ENCODE assay signal across 16 cellular contexts in genomic region chr12:54040148-54040494, GRCh38. TPM values are rescaled to one million over a fixed set of nuclear protein-coding genes. Genes with fewer than 3 reads are reported as not detected.
DNase-seq lines count a peak whose midpoint lies in the region; ATAC-seq, FAIRE-seq and TF ChIP-seq lines count a peak whose summit lies in the region.
"Had no signal": no experiment of that assay in that cellular context is flagged by ENCODE, and none has a peak within 500 bp of the region (broad histone marks: within the 10 kb centered on the region; RNA-seq: fewer than 3 reads in every experiment).

No MANE protein-coding gene starts in this region.

- no peaks in the 10 kb centered on the region for H3K27me3 ChIP-seq in GM23248 (replicated peaks; ENCODE audit: insufficient read depth)
- H3K27me3 ChIP-seq in SJCRH30 = no peaks in the 10 kb centered on the region
- peaks cover 86% of the 10 kb centered on the region for H3K27me3 ChIP-seq in lower lobe of right lung (ENCODE audit: low read depth)

- peaks cover 39% of the 10 kb centered on the region for H3K79me2 ChIP-seq in GM23248 (ENCODE audit: insufficient read depth)

- H3K27me3 Mint-ChIP-seq in mesothelial cell of epicardium (ENCODE audit: low read depth) = peaks cover 6% of the 10 kb centered on the region

- H3K9ac ChIP-seq in GM23248 = no peak overlapping the region

- H3F3A ChIP-seq in GM23248 (ENCODE audit: insufficient read depth) = no peaks in the 10 kb centered on the region

- DNase-seq in A549 (ENCODE audit: low read depth in 1 of 2, low spot score in 1 of 2) (peak; percentile 52 to 57), GM23248 (peak; percentile 39), SJCRH30 (peak; percentile 76 to 94), mesothelial cell of epicardium (ENCODE audit: low spot score in 2 of 2, unreplicated experiment in 2 of 2) (peak in 1 of 2 experiments; percentile 67), medulla oblongata (ENCODE audit: extremely low spot score) (no peak), lower lobe of right lung (no peak), epidermal melanocyte (ENCODE audit: insufficient read length, low spot score) (no peak)
- DNase-seq: effector memory CD8-positive, alpha-beta T cell; head of caudate nucleus; left ventricle myocardium inferior; NCI-H187; pancreas; T-helper 1 cell; uterus had no signal

- intact Hi-C loops in lower lobe of right lung (cut with DNase I) = no loop called here

- no peaks in the 10 kb centered on the region for H3K9me2 ChIP-seq in GM23248 (ENCODE audit: insufficient read depth)

- H3K4me3 ChIP-seq in A549 (no peak overlapping the region), GM23248 (no peak overlapping the region), SJCRH30 (peak overlapping the region; percentile 54), lower lobe of right lung (no peak overlapping the region)
- H3K4me3 ChIP-seq: left ventricle myocardium inferior, pancreas, uterus had no signal

- POLR2A ChIA-PET in A549 (lab: Yijun Ruan, JAX) = no interaction called here

- no peak overlapping the region for H3K27ac ChIP-seq in A549
- H3K27ac ChIP-seq in GM23248 = no peak overlapping the region
- H3K27ac ChIP-seq in SJCRH30 = no peak overlapping the region
- H3K27ac ChIP-seq in lower lobe of right lung = no peak overlapping the region
- H3K27ac ChIP-seq: left ventricle myocardium inferior, pancreas had no signal

- CTCF ChIA-PET in A549 (lab: Yijun Ruan, JAX) = interaction anchor here (1.4 to 27.9 kb wide), 6 partner anchors 11 to 175 kb away, joined by 3 to 476 read pairs (median 6); partner anchors contain the start of gene SMUG1

- H3K27ac Mint-ChIP-seq in mesothelial cell of epicardium = peak overlapping the region; percentile 98
- H3K27ac Mint-ChIP-seq: activated T-helper 2 cell treated with anti-CD3 and anti-CD28 coated beads, Interferon-gamma antibody, Interleukin-2, Interleukin-4, amounts not matched to agents 10 μg/mL and 5 μg/mL and 100 μg/mL, durations not matched to agents 14 hours and 24 hours and 36 hours; effector memory CD8-positive, alpha-beta T cell had no signal

- H3K9me3 ChIP-seq in A549 (no peaks in the 10 kb centered on the region), GM23248 (ENCODE audit: low read depth) (no peaks in the 10 kb centered on the region), SJCRH30 (replicated peaks) (no peaks in the 10 kb centered on the region), lower lobe of right lung (no peaks in the 10 kb centered on the region)
- H3K9me3 ChIP-seq: left ventricle myocardium inferior, pancreas, uterus had no signal

- H3K4me3 Mint-ChIP-seq in mesothelial cell of epicardium = peak overlapping the region; percentile 81
- H3K4me3 Mint-ChIP-seq: effector memory CD8-positive, alpha-beta T cell had no signal

- no peak for TF ChIP-seq EP300 in A549 (IDR thresholded peaks at IDR 0.05)

- FAIRE-seq in A549 (lab: Jason Lieb, UNC) = no peak
- FAIRE-seq: pancreas had no signal

- ATAC-seq in A549 (peak in 1 of 2 experiments; percentile 65; a peak in 3 of 6 replicates), GM18520 (IDR thresholded peaks at IDR 0.05; ENCODE audit: unreplicated experiment) (no peak), lower lobe of right lung (no peak)
- ATAC-seq: effector memory CD8-positive, alpha-beta T cell had no signal

- H4K20me1 ChIP-seq in GM23248 (ENCODE audit: insufficient read depth) = no peaks in the 10 kb centered on the region

- WGBS in A549 (ENCODE audit: missing lambda C conversion rate) = 75% methylated on average over 4 of the region's 4 CpGs
- WGBS in GM23248 (ENCODE audit: low coverage in 1 of 2, low lambda C conversion rate in 2 of 2, missing lambda C conversion rate in 2 of 2), 2 experiments = 40 to 50% methylated on average over 4 of the region's 4 CpGs

- H3K4me2 ChIP-seq in A549 = no peak overlapping the region
- peak overlapping the region; percentile 22 for H3K4me2 ChIP-seq in GM23248 (ENCODE audit: unreplicated experiment)

- TF ChIP-seq CTCF in A549 (IDR thresholded peaks at IDR 0.05) (no peak), mesothelial cell of epicardium (IDR thresholded peaks at IDR 0.05; ENCODE audit: unreplicated experiment) (no peak), lower lobe of right lung (IDR thresholded peaks at IDR 0.05) (no peak)

- TF ChIP-seq POLR2A in A549 (IDR thresholded peaks at IDR 0.05; ENCODE audit: low read length) = no peak

- peaks cover 93% of the 10 kb centered on the region for H3K4me1 Mint-ChIP-seq in mesothelial cell of epicardium

- H3K36me3 ChIP-seq in GM23248 (ENCODE audit: low read depth) = no peaks in the 10 kb centered on the region
- H3K36me3 ChIP-seq in SJCRH30 = no peaks in the 10 kb centered on the region
- no peaks in the 10 kb centered on the region for H3K36me3 ChIP-seq in lower lobe of right lung
- H3K36me3 ChIP-seq: left ventricle myocardium inferior, pancreas, uterus had no signal

- H2AFZ ChIP-seq in GM23248 = peak overlapping the region; percentile 47

- no peaks in the 10 kb centered on the region for H3K36me3 Mint-ChIP-seq in mesothelial cell of epicardium

- in situ Hi-C loops in GM23248 (cut with MboI) = no loop called here

- no peaks in the 10 kb centered on the region for H3K9me3 Mint-ChIP-seq in mesothelial cell of epicardium
- H3K9me3 Mint-ChIP-seq: activated T-helper 2 cell treated with anti-CD3 and anti-CD28 coated beads, Interferon-gamma antibody, Interleukin-2, Interleukin-4, amounts not matched to agents 10 μg/mL and 5 μg/mL and 100 μg/mL, durations not matched to agents 14 hours and 24 hours and 36 hours; effector memory CD8-positive, alpha-beta T cell had no signal

- H3K4me1 ChIP-seq in A549 = peaks cover 7% of the 10 kb centered on the region; the same call in 1 of the 3 replicates
- H3K4me1 ChIP-seq in GM23248 (ENCODE audit: insufficient read depth) = peaks cover 13% of the 10 kb centered on the region
- H3K4me1 ChIP-seq in SJCRH30 = peaks cover 43% of the 10 kb centered on the region
- H3K4me1 ChIP-seq in lower lobe of right lung = no peaks in the 10 kb centered on the region
- H3K4me1 ChIP-seq: left ventricle myocardium inferior, pancreas had no signal

- no peak for TF ChIP-seq RAD21 in A549 (conservative IDR thresholded peaks at IDR 0.05 in 1 of 2, IDR thresholded peaks at IDR 0.05 in 1 of 2)

RNA-seq across cellular contexts. Expression of gene HOXC5, which starts 7.3 kb away (rescaled TPM):
- 0.41 and 0.49 TPM in 2 replicates for polyA plus RNA-seq in A549 (2011; rRNA removed)
- 0.83 and 1.1 TPM in 2 replicates for polyA plus RNA-seq in A549 (2012; cell fraction: cytosol; rRNA removed)
- 1.2 and 1.8 TPM in 2 replicates for polyA plus RNA-seq in A549 (2012; cell fraction: nucleus; rRNA removed)
- polyA plus RNA-seq in A549 (2017; fragmentation: RNase III; extraction: RNeasy Plus Mini Kit Qiagen cat#74134 plus additional on column Dnase treatment) = 0.64 to 1.1 TPM (median 0.98 TPM) in 3 replicates
- polyA minus RNA-seq in A549 (2011; rRNA and poly(A)+ RNA removed) = 0.29 TPM in 1 of 2 replicates, not detected in the other
- total RNA-seq in GM23248 (2014; rRNA removed; shearing (Covaris generic)) = 1.1 and 1.8 TPM in 2 replicates
- 0.65 and 1.3 TPM in 2 replicates for polyA plus RNA-seq in GM23248 (2016; fragmentation: Nextera tagmentation; extraction: Ambion mirVana)
- total RNA-seq in SJCRH30 (2014; rRNA removed; shearing (Covaris generic)) = not detected in 2 replicates
- total RNA-seq in mesothelial cell of epicardium = 28.7 to 33.8 TPM (median 29.3 TPM) in 3 replicates
- not detected for total RNA-seq in lower lobe of right lung
- total RNA-seq: activated T-helper 2 cell treated with anti-CD3 and anti-CD28 coated beads, Interferon-gamma antibody, Interleukin-2, Interleukin-4, amounts not matched to agents 10 μg/mL and 5 μg/mL and 100 μg/mL, durations not matched to agents 14 hours and 24 hours and 36 hours; left ventricle myocardium inferior; pancreas had no signal
- polyA plus RNA-seq: pancreas had no signal

RNA-seq across cellular contexts. Expression of gene HOXC6, which starts 11.9 kb away (rescaled TPM):
- 3.9 and 5.2 TPM in 2 replicates for polyA plus RNA-seq in A549 (2011; rRNA removed)
- 5.2 and 6.2 TPM in 2 replicates for polyA plus RNA-seq in A549 (2012; cell fraction: cytosol; rRNA removed)
- polyA plus RNA-seq in A549 (2012; cell fraction: nucleus; rRNA removed) = 9.9 and 11.6 TPM in 2 replicates
- 5.0 to 6.0 TPM (median 5.5 TPM) in 3 replicates for polyA plus RNA-seq in A549 (2017; fragmentation: RNase III; extraction: RNeasy Plus Mini Kit Qiagen cat#74134 plus additional on column Dnase treatment)
- polyA minus RNA-seq in A549 (2011; rRNA and poly(A)+ RNA removed) = 3.9 and 4.7 TPM in 2 replicates
- total RNA-seq in GM23248 (2014; rRNA removed; shearing (Covaris generic)) = 3.6 and 4.9 TPM in 2 replicates
- 19.9 and 20.5 TPM in 2 replicates for polyA plus RNA-seq in GM23248 (2016; fragmentation: Nextera tagmentation; extraction: Ambion mirVana)
- 1.3 and 2.2 TPM in 2 replicates for total RNA-seq in SJCRH30 (2014; rRNA removed; shearing (Covaris generic))
- total RNA-seq in mesothelial cell of epicardium = 15.5 to 17.4 TPM (median 16.3 TPM) in 3 replicates
- total RNA-seq in lower lobe of right lung = 0.50 TPM
- total RNA-seq: activated T-helper 2 cell treated with anti-CD3 and anti-CD28 coated beads, Interferon-gamma antibody, Interleukin-2, Interleukin-4, amounts not matched to agents 10 μg/mL and 5 μg/mL and 100 μg/mL, durations not matched to agents 14 hours and 24 hours and 36 hours; left ventricle myocardium inferior had no signal

RNA-seq across cellular contexts. Expression of gene HOXC4, which starts 13.5 kb away (rescaled TPM):
- 1.3 and 1.5 TPM in 2 replicates for polyA plus RNA-seq in A549 (2011; rRNA removed)
- polyA plus RNA-seq in A549 (2012; cell fraction: cytosol; rRNA removed) = 1.6 and 2.0 TPM in 2 replicates
- 1.5 and 1.7 TPM in 2 replicates for polyA plus RNA-seq in A549 (2012; cell fraction: nucleus; rRNA removed)
- polyA plus RNA-seq in A549 (2017; fragmentation: RNase III; extraction: RNeasy Plus Mini Kit Qiagen cat#74134 plus additional on column Dnase treatment) = 2.8 to 4.0 TPM (median 3.5 TPM) in 3 replicates
- polyA minus RNA-seq in A549 (2011; rRNA and poly(A)+ RNA removed) = 0.19 TPM in 1 of 2 replicates, not detected in the other
- 2.2 and 3.4 TPM in 2 replicates for total RNA-seq in GM23248 (2014; rRNA removed; shearing (Covaris generic))
- polyA plus RNA-seq in GM23248 (2016; fragmentation: Nextera tagmentation; extraction: Ambion mirVana) = 2.3 and 3.1 TPM in 2 replicates
- 4.7 and 6.3 TPM in 2 replicates for total RNA-seq in SJCRH30 (2014; rRNA removed; shearing (Covaris generic))
- total RNA-seq in mesothelial cell of epicardium = 67.4 to 73.6 TPM (median 69.4 TPM) in 3 replicates
- 0.47 TPM for total RNA-seq in lower lobe of right lung
- total RNA-seq: left ventricle myocardium inferior had no signal

RNA-seq across cellular contexts. Expression of gene HOXC8, which starts 31.3 kb away (rescaled TPM):
- 4.1 and 5.4 TPM in 2 replicates for polyA plus RNA-seq in A549 (2011; rRNA removed)
- 4.1 and 5.5 TPM in 2 replicates for polyA plus RNA-seq in A549 (2012; cell fraction: cytosol; rRNA removed)
- polyA plus RNA-seq in A549 (2012; cell fraction: nucleus; rRNA removed) = 2.0 and 2.4 TPM in 2 replicates
- polyA plus RNA-seq in A549 (2017; fragmentation: RNase III; extraction: RNeasy Plus Mini Kit Qiagen cat#74134 plus additional on column Dnase treatment) = 5.3 to 5.7 TPM (median 5.4 TPM) in 3 replicates
- 1.8 and 2.3 TPM in 2 replicates for polyA minus RNA-seq in A549 (2011; rRNA and poly(A)+ RNA removed)
- 3.8 and 11.3 TPM in 2 replicates for total RNA-seq in GM23248 (2014; rRNA removed; shearing (Covaris generic))
- 16.7 and 20.8 TPM in 2 replicates for polyA plus RNA-seq in GM23248 (2016; fragmentation: Nextera tagmentation; extraction: Ambion mirVana)
- total RNA-seq in SJCRH30 (2014; rRNA removed; shearing (Covaris generic)) = 0.05 TPM in 1 of 2 replicates, not detected in the other
- total RNA-seq in mesothelial cell of epicardium = 4.9 to 5.9 TPM (median 5.5 TPM) in 3 replicates
- total RNA-seq in lower lobe of right lung = not detected
- total RNA-seq: activated T-helper 2 cell treated with anti-CD3 and anti-CD28 coated beads, Interferon-gamma antibody, Interleukin-2, Interleukin-4, amounts not matched to agents 10 μg/mL and 5 μg/mL and 100 μg/mL, durations not matched to agents 14 hours and 24 hours and 36 hours; left ventricle myocardium inferior; pancreas had no signal
- polyA plus RNA-seq: pancreas had no signal

RNA-seq across cellular contexts. Expression of gene HOXC9, which starts 40.2 kb away (rescaled TPM):
- polyA plus RNA-seq in A549 (2011; rRNA removed) (2.3 and 5.2 TPM in 2 replicates), A549 (2017; fragmentation: RNase III; extraction: RNeasy Plus Mini Kit Qiagen cat#74134 plus additional on column Dnase treatment) (5.7 to 6.6 TPM (median 6.2 TPM) in 3 replicates), GM23248 (2016; fragmentation: Nextera tagmentation; extraction: Ambion mirVana) (5.5 and 6.0 TPM in 2 replicates)
- 5.7 and 8.3 TPM in 2 replicates for polyA plus RNA-seq in A549 (2012; cell fraction: cytosol; rRNA removed)
- 5.1 and 6.8 TPM in 2 replicates for polyA plus RNA-seq in A549 (2012; cell fraction: nucleus; rRNA removed)
- polyA minus RNA-seq in A549 (2011; rRNA and poly(A)+ RNA removed) = 0.29 and 0.88 TPM in 2 replicates
- total RNA-seq in GM23248 (2014; rRNA removed; shearing (Covaris generic)) = 2.5 and 3.7 TPM in 2 replicates
- 5.6 and 7.1 TPM in 2 replicates for total RNA-seq in SJCRH30 (2014; rRNA removed; shearing (Covaris generic))
- total RNA-seq in mesothelial cell of epicardium (1.1 to 2.0 TPM (median 1.6 TPM) in 3 replicates), lower lobe of right lung (not detected)
- total RNA-seq: activated T-helper 2 cell treated with anti-CD3 and anti-CD28 coated beads, Interferon-gamma antibody, Interleukin-2, Interleukin-4, amounts not matched to agents 10 μg/mL and 5 μg/mL and 100 μg/mL, durations not matched to agents 14 hours and 24 hours and 36 hours; left ventricle myocardium inferior had no signal

Comparison
In these comparisons a context has a peak if more than half of its experiments do, and no peak if none do; other contexts are left out.
1. DNase-seq: peak in A549 (2 of 2), GM23248 (single experiment) and SJCRH30 (2 of 2); none in medulla oblongata (single experiment), lower lobe of right lung (single experiment) and epidermal melanocyte (single experiment).
2. RNA of gene HOXC5, which starts 7.3 kb away (total RNA-seq): 28.7 to 33.8 TPM in mesothelial cell of epicardium; 1.1 to 1.8 TPM in GM23248, not detected in SJCRH30 and not detected in lower lobe of right lung (single experiment); every median in the first group is over 10 times any median in the second.